28 cellular contexts compared by ENCODE assay signal in the genomic region with DNA sequence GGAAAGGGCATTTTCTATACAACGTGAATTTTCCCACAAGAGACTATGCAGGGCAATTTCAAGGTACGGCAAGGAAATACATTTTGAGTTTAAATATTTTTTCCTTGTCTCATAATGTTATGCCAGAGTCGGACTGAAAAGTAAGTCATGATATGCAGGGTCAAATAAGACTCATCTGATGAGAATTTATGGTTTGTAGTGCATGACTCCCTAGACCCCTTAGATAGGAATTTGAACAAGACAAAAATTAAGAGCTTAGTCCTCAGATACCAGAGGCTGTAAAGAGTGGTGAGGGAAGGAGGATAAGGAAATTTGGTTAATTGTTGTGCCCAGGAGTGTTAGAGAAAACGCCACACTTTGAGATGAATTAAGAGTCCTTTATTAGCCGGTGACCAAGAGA.
"Had no signal": no experiment of that assay in that cellular context is flagged by ENCODE, and none has a peak within 500 bp of the region (broad histone marks: within the 10 kb centered on the region; RNA-seq: fewer than 3 reads in every experiment).

No MANE protein-coding gene starts in this region.

- H3K27me3 ChIP-seq: adrenal gland, breast epithelium, ovary, stomach, transverse colon, uterus had no signal

- H3K27ac ChIP-seq: adrenal gland, breast epithelium, ovary, psoas muscle, stomach, transverse colon had no signal

- H3K4me3 ChIP-seq: adrenal gland, breast epithelium, ovary, psoas muscle, stomach, transverse colon, uterus had no signal

- ATAC-seq: activated CD4-positive, alpha-beta T cell treated with anti-CD3 and anti-CD28 coated beads for 36 hours; esophagus mucosa; naive thymus-derived CD8-positive, alpha-beta T cell; psoas muscle; right cardiac atrium; stimulated activated memory B cell treated with anti-CD40 and anti-IgM and Interleukin-4, amounts not matched to agents 10 μg/mL and 1 μg/mL and 100 μg/mL, for 72 hours had no signal

- H3K36me3 ChIP-seq: adrenal gland, breast epithelium, ovary, stomach, transverse colon, uterus had no signal

- H3K27me3 Mint-ChIP-seq: activated B cell treated with CpG ODN at 0.5 μM for 24 hours; activated CD4-positive, alpha-beta T cell treated with anti-CD3 and anti-CD28 coated beads for 36 hours; activated naive CD8-positive, alpha-beta T cell; activated T-cell treated with anti-CD3 and anti-CD28 coated beads, Interleukin-2, amount 50 U/mL, for 24 hours; central memory CD8-positive, alpha-beta T cell; memory B cell; naive thymus-derived CD8-positive, alpha-beta T cell; stimulated activated memory B cell treated with anti-CD40 and anti-IgM and Interleukin-4, amounts not matched to agents 10 μg/mL and 1 μg/mL and 100 μg/mL, for 72 hours had no signal

- H3K4me1 ChIP-seq: adrenal gland, breast epithelium, psoas muscle, stomach, transverse colon, uterus had no signal

- DNase-seq: activated B cell treated with CpG ODN at 0.5 μM for 24 hours; activated CD4-positive, alpha-beta T cell treated with anti-CD3 and anti-CD28 coated beads for 36 hours; activated CD4-positive, alpha-beta T cell treated with anti-CD3 and anti-CD28 coated beads, Interleukin-2, amount 50 U/mL, for 4 hours; activated CD8-positive, alpha-beta memory T cell treated with anti-CD3 and anti-CD28 coated beads for 24 hours; activated CD8-positive, alpha-beta memory T cell treated with anti-CD3 and anti-CD28 coated beads, Interleukin-2, amount 50 U/mL, for 4 hours; activated naive CD4-positive, alpha-beta T cell; activated T-cell treated with anti-CD3 and anti-CD28 coated beads, Interleukin-2, amount 50 U/mL, for 24 hours; adrenal gland; effector memory CD4-positive, alpha-beta T cell; glutamatergic neuron; hippocampal formation; naive thymus-derived CD8-positive, alpha-beta T cell; ovary; psoas muscle; right cardiac atrium; stimulated activated CD4-positive, alpha-beta T cell treated with anti-CD3 and anti-CD28 coated beads, Interleukin-2, amount 100 ng/mL, for 24 hours; stomach; T1000; transverse colon; uterus had no signal

- H3K9me3 Mint-ChIP-seq: memory B cell; stimulated activated memory B cell treated with anti-CD40 and anti-IgM and Interleukin-4, amounts not matched to agents 10 μg/mL and 1 μg/mL and 100 μg/mL, for 72 hours; T-helper 1 cell treated with Interleukin-12 subunit alpha and Interleukin-12 subunit beta and Interleukin-4 antibody, amounts not matched to agents 30 μg/mL and 1 μg/mL, for 36 hours had no signal

- H3K36me3 Mint-ChIP-seq: activated naive CD8-positive, alpha-beta T cell; memory B cell; naive thymus-derived CD8-positive, alpha-beta T cell; stimulated activated memory B cell treated with anti-CD40 and anti-IgM and Interleukin-4, amounts not matched to agents 10 μg/mL and 1 μg/mL and 100 μg/mL, for 72 hours had no signal

- H3K27ac Mint-ChIP-seq: activated B cell treated with CpG ODN at 0.5 μM for 24 hours; activated CD4-positive, alpha-beta T cell treated with anti-CD3 and anti-CD28 coated beads for 36 hours; activated naive CD8-positive, alpha-beta T cell; activated T-cell treated with anti-CD3 and anti-CD28 coated beads, Interleukin-2, amount 50 U/mL, for 24 hours; activated T-helper 2 cell treated with anti-CD3 and anti-CD28 coated beads, Interferon-gamma antibody, Interleukin-2, Interleukin-4, amounts not matched to agents 10 μg/mL and 5 μg/mL and 100 μg/mL, durations not matched to agents 14 hours and 24 hours and 36 hours; memory B cell; naive thymus-derived CD8-positive, alpha-beta T cell; stimulated activated memory B cell treated with anti-CD40 and anti-IgM and Interleukin-4, amounts not matched to agents 10 μg/mL and 1 μg/mL and 100 μg/mL, for 72 hours; T-helper 1 cell treated with Interleukin-12 subunit alpha and Interleukin-12 subunit beta and Interleukin-4 antibody, amounts not matched to agents 30 μg/mL and 1 μg/mL, for 36 hours had no signal

- H3K9me3 ChIP-seq: adrenal gland, breast epithelium, ovary, psoas muscle, stomach, transverse colon, uterus had no signal

- H3K4me3 Mint-ChIP-seq: activated B cell treated with CpG ODN at 0.5 μM for 24 hours; activated CD4-positive, alpha-beta T cell treated with anti-CD3 and anti-CD28 coated beads for 36 hours; activated naive CD8-positive, alpha-beta T cell; activated T-cell treated with anti-CD3 and anti-CD28 coated beads, Interleukin-2, amount 50 U/mL, for 24 hours; central memory CD8-positive, alpha-beta T cell; memory B cell; naive thymus-derived CD8-positive, alpha-beta T cell; stimulated activated memory B cell treated with anti-CD40 and anti-IgM and Interleukin-4, amounts not matched to agents 10 μg/mL and 1 μg/mL and 100 μg/mL, for 72 hours; T-helper 1 cell treated with Interleukin-12 subunit alpha and Interleukin-12 subunit beta and Interleukin-4 antibody, amounts not matched to agents 30 μg/mL and 1 μg/mL, for 36 hours had no signal

- H3K4me1 Mint-ChIP-seq: activated B cell treated with CpG ODN at 0.5 μM for 24 hours; activated CD4-positive, alpha-beta T cell treated with anti-CD3 and anti-CD28 coated beads for 36 hours; central memory CD8-positive, alpha-beta T cell; memory B cell; naive thymus-derived CD8-positive, alpha-beta T cell; stimulated activated memory B cell treated with anti-CD40 and anti-IgM and Interleukin-4, amounts not matched to agents 10 μg/mL and 1 μg/mL and 100 μg/mL, for 72 hours had no signal
